In genomic region chrX:72121381-72121780, GRCh38 we compare ENCODE assay signal across 8 cellular contexts. TPM values are rescaled to one million over a fixed set of nuclear protein-coding genes. Genes with fewer than 3 reads are reported as not detected.
A peak's percentile ranks its signal among the peaks of the same experiment; 100 is the strongest.
DNase-seq lines count a peak whose midpoint lies in the region; ATAC-seq and TF ChIP-seq lines count a peak whose summit lies in the region.

No MANE protein-coding gene starts in this region.

- H3K9me3 ChIP-seq in SK-N-SH (no peaks in the 10 kb centered on the region), left ventricle myocardium inferior (replicated peaks) (no peaks in the 10 kb centered on the region), BE2C (no peaks in the 10 kb centered on the region)

- H3K4me1 Mint-ChIP-seq in stimulated activated effector memory CD8-positive, alpha-beta T cell treated with anti-CD3 and anti-CD28 coated beads, Interleukin-12 subunit alpha, Interleukin-12 subunit beta, amount 100 ng/mL, for 72 hours: peaks cover 58% of the 10 kb centered on the region

- H3F3A ChIP-seq in SK-N-SH (replicated peaks; ENCODE audit: insufficient read depth): no peaks in the 10 kb centered on the region

- no peaks in the 10 kb centered on the region for H3K9me3 Mint-ChIP-seq in stimulated activated effector memory CD8-positive, alpha-beta T cell treated with anti-CD3 and anti-CD28 coated beads, Interleukin-12 subunit alpha, Interleukin-12 subunit beta, amount 100 ng/mL, for 72 hours

- TF ChIP-seq RAD21 in SK-N-SH (IDR thresholded peaks at IDR 0.05; ENCODE audit: low read length): no peak

- in situ Hi-C loops in KBM-7 (cut with MboI; ENCODE audit: low pct_unique_long_range_greater_than_20kb, low sequenced_read_pairs): no loop called here

- no peak for TF ChIP-seq CTCF in SK-N-SH (IDR thresholded peaks at IDR 0.05)
- TF ChIP-seq CTCF in left ventricle myocardium inferior (IDR thresholded peaks at IDR 0.05; ENCODE audit: borderline replicate concordance): no peak
- TF ChIP-seq CTCF in BE2C (IDR thresholded peaks at IDR 0.05; ENCODE audit: low read depth, low read length): no peak

- H2AFZ ChIP-seq in SK-N-SH (ENCODE audit: low read depth): no peak overlapping the region

- H3K36me3 ChIP-seq in SK-N-SH (replicated peaks in 1 of 2; ENCODE audit: control insufficient read depth in 1 of 2, insufficient read depth in 2 of 2, low read length in 1 of 2) (no peaks in the 10 kb centered on the region), left ventricle myocardium inferior (no peaks in the 10 kb centered on the region), BE2C (peaks cover 6% of the 10 kb centered on the region)

- POLR2A ChIA-PET in SK-N-SH (lab: Yijun Ruan, JAX): interaction anchor here (1.1 to 2.9 kb wide), 5 partner anchors 10 to 80 kb away, joined by 3 to 10 read pairs (median 5); partner anchors contain the start of gene RTL5

- no peaks in the 10 kb centered on the region for H3K9me2 ChIP-seq in SK-N-SH

- H3K27ac ChIP-seq in SK-N-SH (ENCODE audit: low read depth in 2 of 2, low read length in 1 of 2): peak overlapping the region in 1 of 2 experiments; percentile 97; a peak in 2 of 4 replicates
- peak overlapping the region; percentile 82 for H3K27ac ChIP-seq in left ventricle myocardium inferior (replicated peaks)

- no peaks in the 10 kb centered on the region for H3K36me3 Mint-ChIP-seq in stimulated activated effector memory CD8-positive, alpha-beta T cell treated with anti-CD3 and anti-CD28 coated beads, Interleukin-12 subunit alpha, Interleukin-12 subunit beta, amount 100 ng/mL, for 72 hours

- H3K4me3 ChIP-seq in SK-N-SH (ENCODE audit: low read depth in 2 of 2, low read length in 1 of 2) (no peak overlapping the region), left ventricle myocardium inferior (no peak overlapping the region), BE2C (ENCODE audit: low read depth, low read length) (no peak overlapping the region)

- CTCF ChIA-PET in SK-N-SH (lab: Yijun Ruan, JAX): interaction anchor here (1.0 to 15.8 kb wide), 5 partner anchors 40 to 119 kb away, joined by 3 to 257 read pairs (median 8); no protein-coding TSS in a partner anchor

- no peaks in the 10 kb centered on the region; the same call in 1 of the 2 replicates for H3K27me3 ChIP-seq in SK-N-SH (ENCODE audit: insufficient read depth)
- no peaks in the 10 kb centered on the region for H3K27me3 ChIP-seq in left ventricle myocardium inferior (ENCODE audit: low read depth)
- H3K27me3 ChIP-seq in BE2C: no peaks in the 10 kb centered on the region

- no peak for TF ChIP-seq EP300 in SK-N-SH (IDR thresholded peaks at IDR 0.05; ENCODE audit: borderline replicate concordance in 1 of 2, low read depth in 1 of 2, low read length in 1 of 2)

- peak overlapping the region; percentile 34 for H3K4me3 Mint-ChIP-seq in stimulated activated effector memory CD8-positive, alpha-beta T cell treated with anti-CD3 and anti-CD28 coated beads, Interleukin-12 subunit alpha, Interleukin-12 subunit beta, amount 100 ng/mL, for 72 hours

- peak overlapping the region; percentile 25; the same call in 1 of the 2 replicates for H3K4me2 ChIP-seq in SK-N-SH

- no peak for ATAC-seq in SK-N-SH treated with all-trans-retinoic acid at 6 μM for 48 hours
- ATAC-seq in stimulated activated effector memory CD8-positive, alpha-beta T cell treated with anti-CD3 and anti-CD28 coated beads, Interleukin-12 subunit alpha, Interleukin-12 subunit beta, amount 100 ng/mL, for 72 hours: peak; percentile 94

- H3K4me1 ChIP-seq in SK-N-SH (ENCODE audit: control insufficient read depth in 1 of 2, insufficient read depth in 2 of 2, low read depth in 1 of 2, low read length in 1 of 2) (peaks cover 10 to 62% of the 10 kb centered on the region in 2 experiments; a peak in 3 of 4 replicates), left ventricle myocardium inferior (peaks cover 54% of the 10 kb centered on the region), BE2C (peaks cover 63% of the 10 kb centered on the region)

- no peak for DNase-seq in SK-N-SH
- DNase-seq in KBM-7: peak; percentile 83
- peak; percentile 74 for DNase-seq in activated effector memory CD4-positive, alpha-beta T cell treated with anti-CD3 and anti-CD28 coated beads, Interleukin-2, amount 50 U/mL, for 16 hours
- DNase-seq in left ventricle myocardium inferior: peak; percentile 60
- DNase-seq in stimulated activated effector memory CD8-positive, alpha-beta T cell treated with anti-CD3 and anti-CD28 coated beads, Interleukin-12 subunit alpha, Interleukin-12 subunit beta, amount 100 ng/mL, for 72 hours (ENCODE audit: low spot score in 2 of 2): peak in 1 of 2 donors; percentile 58
- DNase-seq in T1000 (lab: John Stamatoyannopoulos, UW): no peak
- no peak for DNase-seq in BE2C

- WGBS in SK-N-SH (ENCODE audit: low lambda C conversion rate): 32% methylated on average over 3 of the region's 3 CpGs

- H3K9ac ChIP-seq in SK-N-SH: no peak overlapping the region

- intact Hi-C loops in left ventricle myocardium inferior (cut with micrococcal nuclease): loop anchor here (10.0 kb wide), 1 partner anchor 107 kb away; no protein-coding TSS in a partner anchor

- no peaks in the 10 kb centered on the region for H3K79me2 ChIP-seq in SK-N-SH (ENCODE audit: insufficient read depth)

- H4K20me1 ChIP-seq in SK-N-SH (ENCODE audit: insufficient read depth): no peaks in the 10 kb centered on the region

- H3K27ac Mint-ChIP-seq in stimulated activated effector memory CD8-positive, alpha-beta T cell treated with anti-CD3 and anti-CD28 coated beads, Interleukin-12 subunit alpha, Interleukin-12 subunit beta, amount 100 ng/mL, for 72 hours: peak overlapping the region; percentile 58

TF ChIP-seq in SK-N-SH, 30 proteins besides CTCF, POLR2A, EP300 and RAD21:
- TF ChIP-seq MEF2A (IDR thresholded peaks at IDR 0.05; ENCODE audit: borderline replicate concordance, low read depth): no peak
- TF ChIP-seq NFIC (IDR thresholded peaks at IDR 0.05; ENCODE audit: borderline replicate concordance): peak; percentile 23; the same call in 1 of the 2 replicates
TF ChIP-seq in SK-N-SH: peak in this region for 1.

TF ChIP-seq in SK-N-SH treated with all-trans-retinoic acid at 6 μM for 48 hours, 23 proteins besides CTCF, POLR2A, EP300 and RAD21:
- TF ChIP-seq TOX (CRISPR knock-in tag; IDR thresholded peaks at IDR 0.05; ENCODE audit: borderline replicate concordance) (no peak), CREB5 (CRISPR knock-in tag; IDR thresholded peaks at IDR 0.05; ENCODE audit: low read depth) (no peak), ZFP3 (CRISPR knock-in tag; IDR thresholded peaks at IDR 0.05) (no peak), ZNF70 (CRISPR knock-in tag; IDR thresholded peaks at IDR 0.05) (no peak), ESRRG (CRISPR knock-in tag; IDR thresholded peaks at IDR 0.05) (no peak), ISL1 (CRISPR knock-in tag; IDR thresholded peaks at IDR 0.05) (no peak)
- TF ChIP-seq, protein P1, sequence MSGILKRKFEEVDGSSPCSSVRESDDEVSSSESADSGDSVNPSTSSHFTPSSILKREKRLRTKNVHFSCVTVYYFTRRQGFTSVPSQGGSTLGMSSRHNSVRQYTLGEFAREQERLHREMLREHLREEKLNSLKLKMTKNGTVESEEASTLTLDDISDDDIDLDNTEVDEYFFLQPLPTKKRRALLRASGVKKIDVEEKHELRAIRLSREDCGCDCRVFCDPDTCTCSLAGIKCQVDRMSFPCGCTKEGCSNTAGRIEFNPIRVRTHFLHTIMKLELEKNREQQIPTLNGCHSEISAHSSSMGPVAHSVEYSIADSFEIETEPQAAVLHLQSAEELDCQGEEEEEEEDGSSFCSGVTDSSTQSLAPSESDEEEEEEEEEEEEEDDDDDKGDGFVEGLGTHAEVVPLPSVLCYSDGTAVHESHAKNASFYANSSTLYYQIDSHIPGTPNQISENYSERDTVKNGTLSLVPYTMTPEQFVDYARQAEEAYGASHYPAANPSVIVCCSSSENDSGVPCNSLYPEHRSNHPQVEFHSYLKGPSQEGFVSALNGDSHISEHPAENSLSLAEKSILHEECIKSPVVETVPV (CRISPR knock-in tag; IDR thresholded peaks at IDR 0.05): no peak
- TF ChIP-seq, protein P2, sequence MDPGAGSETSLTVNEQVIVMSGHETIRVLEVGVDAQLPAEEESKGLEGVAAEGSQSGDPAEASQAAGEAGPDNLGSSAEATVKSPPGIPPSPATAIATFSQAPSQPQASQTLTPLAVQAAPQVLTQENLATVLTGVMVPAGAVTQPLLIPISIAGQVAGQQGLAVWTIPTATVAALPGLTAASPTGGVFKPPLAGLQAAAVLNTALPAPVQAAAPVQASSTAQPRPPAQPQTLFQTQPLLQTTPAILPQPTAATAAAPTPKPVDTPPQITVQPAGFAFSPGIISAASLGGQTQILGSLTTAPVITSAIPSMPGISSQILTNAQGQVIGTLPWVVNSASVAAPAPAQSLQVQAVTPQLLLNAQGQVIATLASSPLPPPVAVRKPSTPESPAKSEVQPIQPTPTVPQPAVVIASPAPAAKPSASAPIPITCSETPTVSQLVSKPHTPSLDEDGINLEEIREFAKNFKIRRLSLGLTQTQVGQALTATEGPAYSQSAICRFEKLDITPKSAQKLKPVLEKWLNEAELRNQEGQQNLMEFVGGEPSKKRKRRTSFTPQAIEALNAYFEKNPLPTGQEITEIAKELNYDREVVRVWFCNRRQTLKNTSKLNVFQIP (CRISPR knock-in tag; IDR thresholded peaks at IDR 0.05; ENCODE audit: borderline replicate concordance, low read depth): no peak
TF ChIP-seq in SK-N-SH treated with all-trans-retinoic acid at 6 μM for 48 hours: peak in this region for 0.

RNA-seq across cellular contexts. Expression of gene RTL5, which starts 10.3 kb away (rescaled TPM):
- 1.5 and 1.8 TPM in 2 replicates for polyA plus RNA-seq in SK-N-SH (2012; rRNA removed)
- 1.8 and 2.6 TPM in 2 replicates for polyA plus RNA-seq in SK-N-SH (2012; cell fraction: cytosol; rRNA removed)
- polyA plus RNA-seq in SK-N-SH (2012; cell fraction: nucleus; rRNA removed): 5.9 and 6.6 TPM in 2 replicates
- 2.6 TPM for total RNA-seq in left ventricle myocardium inferior
- 64.3 TPM for polyA plus RNA-seq in BE2C (2012; ENCODE audit: insufficient read depth, insufficient read length, low read depth)

Comparison
In these comparisons a context has a peak if more than half of its experiments do, and no peak if none do; other contexts are left out.
1. DNase-seq: peak in KBM-7 (single experiment), activated effector memory CD4-positive, alpha-beta T cell treated with anti-CD3 and anti-CD28 coated beads, Interleukin-2, amount 50 U/mL, for 16 hours (single experiment) and left ventricle myocardium inferior (single experiment); none in SK-N-SH (single experiment), T1000 (single experiment) and BE2C (single experiment).